In the genomic region with DNA sequence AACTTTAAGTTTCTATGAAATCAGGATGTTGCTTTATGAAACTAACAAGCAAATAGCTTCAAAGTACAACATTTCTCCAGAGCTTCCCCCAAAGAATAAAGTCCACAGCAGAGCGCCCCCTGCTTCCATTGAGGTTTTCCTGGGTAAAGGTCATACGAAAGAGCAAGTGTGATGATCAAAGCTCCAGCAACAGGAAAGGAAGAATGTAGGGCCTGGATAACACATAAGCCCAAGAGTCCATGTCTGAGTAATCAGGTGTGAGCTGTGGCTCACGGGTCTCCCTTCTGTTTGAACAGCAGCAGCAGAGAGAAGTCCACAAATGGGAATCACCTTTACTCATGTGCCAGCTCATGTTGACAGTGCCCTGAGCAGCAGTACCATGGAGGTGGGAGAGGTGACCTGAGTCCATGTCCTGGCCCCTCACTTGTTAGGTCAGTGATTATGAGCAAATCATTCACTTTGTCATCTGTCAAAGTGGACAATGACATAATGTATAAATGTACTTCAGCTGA, we compare ENCODE assay signal across 2 cellular contexts.
TF ChIP-seq lines count a peak whose summit lies in the region.

No MANE protein-coding gene starts in this region.

TF ChIP-seq in HepG2, 621 proteins besides CTCF, POLR2A, EP300 and RAD21 (continues in another document):
- TF ChIP-seq, protein P1, sequence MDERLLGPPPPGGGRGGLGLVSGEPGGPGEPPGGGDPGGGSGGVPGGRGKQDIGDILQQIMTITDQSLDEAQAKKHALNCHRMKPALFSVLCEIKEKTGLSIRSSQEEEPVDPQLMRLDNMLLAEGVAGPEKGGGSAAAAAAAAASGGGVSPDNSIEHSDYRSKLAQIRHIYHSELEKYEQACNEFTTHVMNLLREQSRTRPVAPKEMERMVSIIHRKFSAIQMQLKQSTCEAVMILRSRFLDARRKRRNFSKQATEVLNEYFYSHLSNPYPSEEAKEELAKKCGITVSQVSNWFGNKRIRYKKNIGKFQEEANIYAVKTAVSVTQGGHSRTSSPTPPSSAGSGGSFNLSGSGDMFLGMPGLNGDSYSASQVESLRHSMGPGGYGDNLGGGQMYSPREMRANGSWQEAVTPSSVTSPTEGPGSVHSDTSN (CRISPR knock-in tag; IDR thresholded peaks at IDR 0.05) = peak; percentile 50; the same call in 1 of the 2 replicates
- TF ChIP-seq ZNF292 (CRISPR knock-in tag; IDR thresholded peaks at IDR 0.05; ENCODE audit: borderline replicate concordance, low read depth) (0 out of 2 replicates have a peak, but pooled peaks have one; percentile 25), KLF11 (CRISPR knock-in tag; IDR thresholded peaks at IDR 0.05) (no peak), ZMYM2 (CRISPR knock-in tag; IDR thresholded peaks at IDR 0.05) (peak; percentile 52; the same call in 1 of the 2 replicates), ZNF451 (CRISPR knock-in tag; IDR thresholded peaks at IDR 0.05) (no peak), ZBTB20 (CRISPR knock-in tag; IDR thresholded peaks at IDR 0.05; ENCODE audit: borderline replicate concordance, low read depth) (peak; percentile 20; the same call in 1 of the 2 replicates), FOXP1 (IDR thresholded peaks at IDR 0.05) (no peak), FOXP1 (CRISPR knock-in tag; IDR thresholded peaks at IDR 0.05) (peak; percentile 73), REPIN1 (CRISPR knock-in tag; IDR thresholded peaks at IDR 0.05; ENCODE audit: borderline replicate concordance, low read depth) (no peak), FOXO1 (CRISPR knock-in tag; IDR thresholded peaks at IDR 0.05) (0 out of 2 replicates have a peak, but pooled peaks have one; percentile 16), ZNF552 (CRISPR knock-in tag; IDR thresholded peaks at IDR 0.05; ENCODE audit: borderline replicate concordance) (no peak), FOSL1 (CRISPR knock-in tag; IDR thresholded peaks at IDR 0.05; ENCODE audit: borderline replicate concordance) (peak; percentile 27; the same call in 1 of the 2 replicates), ZNF101 (CRISPR knock-in tag; IDR thresholded peaks at IDR 0.05; ENCODE audit: borderline replicate concordance, low read depth) (no peak), BCL6 (CRISPR knock-in tag; IDR thresholded peaks at IDR 0.05) (peak; percentile 76), ZNF780A (CRISPR knock-in tag; IDR thresholded peaks at IDR 0.05) (no peak)
- TF ChIP-seq, protein P2, sequence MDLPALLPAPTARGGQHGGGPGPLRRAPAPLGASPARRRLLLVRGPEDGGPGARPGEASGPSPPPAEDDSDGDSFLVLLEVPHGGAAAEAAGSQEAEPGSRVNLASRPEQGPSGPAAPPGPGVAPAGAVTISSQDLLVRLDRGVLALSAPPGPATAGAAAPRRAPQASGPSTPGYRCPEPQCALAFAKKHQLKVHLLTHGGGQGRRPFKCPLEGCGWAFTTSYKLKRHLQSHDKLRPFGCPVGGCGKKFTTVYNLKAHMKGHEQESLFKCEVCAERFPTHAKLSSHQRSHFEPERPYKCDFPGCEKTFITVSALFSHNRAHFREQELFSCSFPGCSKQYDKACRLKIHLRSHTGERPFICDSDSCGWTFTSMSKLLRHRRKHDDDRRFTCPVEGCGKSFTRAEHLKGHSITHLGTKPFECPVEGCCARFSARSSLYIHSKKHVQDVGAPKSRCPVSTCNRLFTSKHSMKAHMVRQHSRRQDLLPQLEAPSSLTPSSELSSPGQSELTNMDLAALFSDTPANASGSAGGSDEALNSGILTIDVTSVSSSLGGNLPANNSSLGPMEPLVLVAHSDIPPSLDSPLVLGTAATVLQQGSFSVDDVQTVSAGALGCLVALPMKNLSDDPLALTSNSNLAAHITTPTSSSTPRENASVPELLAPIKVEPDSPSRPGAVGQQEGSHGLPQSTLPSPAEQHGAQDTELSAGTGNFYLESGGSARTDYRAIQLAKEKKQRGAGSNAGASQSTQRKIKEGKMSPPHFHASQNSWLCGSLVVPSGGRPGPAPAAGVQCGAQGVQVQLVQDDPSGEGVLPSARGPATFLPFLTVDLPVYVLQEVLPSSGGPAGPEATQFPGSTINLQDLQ (CRISPR knock-in tag; IDR thresholded peaks at IDR 0.05) = no peak
- TF ChIP-seq, protein P3, sequence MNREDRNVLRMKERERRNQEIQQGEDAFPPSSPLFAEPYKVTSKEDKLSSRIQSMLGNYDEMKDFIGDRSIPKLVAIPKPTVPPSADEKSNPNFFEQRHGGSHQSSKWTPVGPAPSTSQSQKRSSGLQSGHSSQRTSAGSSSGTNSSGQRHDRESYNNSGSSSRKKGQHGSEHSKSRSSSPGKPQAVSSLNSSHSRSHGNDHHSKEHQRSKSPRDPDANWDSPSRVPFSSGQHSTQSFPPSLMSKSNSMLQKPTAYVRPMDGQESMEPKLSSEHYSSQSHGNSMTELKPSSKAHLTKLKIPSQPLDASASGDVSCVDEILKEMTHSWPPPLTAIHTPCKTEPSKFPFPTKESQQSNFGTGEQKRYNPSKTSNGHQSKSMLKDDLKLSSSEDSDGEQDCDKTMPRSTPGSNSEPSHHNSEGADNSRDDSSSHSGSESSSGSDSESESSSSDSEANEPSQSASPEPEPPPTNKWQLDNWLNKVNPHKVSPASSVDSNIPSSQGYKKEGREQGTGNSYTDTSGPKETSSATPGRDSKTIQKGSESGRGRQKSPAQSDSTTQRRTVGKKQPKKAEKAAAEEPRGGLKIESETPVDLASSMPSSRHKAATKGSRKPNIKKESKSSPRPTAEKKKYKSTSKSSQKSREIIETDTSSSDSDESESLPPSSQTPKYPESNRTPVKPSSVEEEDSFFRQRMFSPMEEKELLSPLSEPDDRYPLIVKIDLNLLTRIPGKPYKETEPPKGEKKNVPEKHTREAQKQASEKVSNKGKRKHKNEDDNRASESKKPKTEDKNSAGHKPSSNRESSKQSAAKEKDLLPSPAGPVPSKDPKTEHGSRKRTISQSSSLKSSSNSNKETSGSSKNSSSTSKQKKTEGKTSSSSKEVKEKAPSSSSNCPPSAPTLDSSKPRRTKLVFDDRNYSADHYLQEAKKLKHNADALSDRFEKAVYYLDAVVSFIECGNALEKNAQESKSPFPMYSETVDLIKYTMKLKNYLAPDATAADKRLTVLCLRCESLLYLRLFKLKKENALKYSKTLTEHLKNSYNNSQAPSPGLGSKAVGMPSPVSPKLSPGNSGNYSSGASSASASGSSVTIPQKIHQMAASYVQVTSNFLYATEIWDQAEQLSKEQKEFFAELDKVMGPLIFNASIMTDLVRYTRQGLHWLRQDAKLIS (CRISPR knock-in tag; IDR thresholded peaks at IDR 0.05) = no peak
- TF ChIP-seq, protein P4, sequence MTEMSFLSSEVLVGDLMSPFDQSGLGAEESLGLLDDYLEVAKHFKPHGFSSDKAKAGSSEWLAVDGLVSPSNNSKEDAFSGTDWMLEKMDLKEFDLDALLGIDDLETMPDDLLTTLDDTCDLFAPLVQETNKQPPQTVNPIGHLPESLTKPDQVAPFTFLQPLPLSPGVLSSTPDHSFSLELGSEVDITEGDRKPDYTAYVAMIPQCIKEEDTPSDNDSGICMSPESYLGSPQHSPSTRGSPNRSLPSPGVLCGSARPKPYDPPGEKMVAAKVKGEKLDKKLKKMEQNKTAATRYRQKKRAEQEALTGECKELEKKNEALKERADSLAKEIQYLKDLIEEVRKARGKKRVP (CRISPR knock-in tag; IDR thresholded peaks at IDR 0.05) = 0 out of 4 replicates have a peak, but pooled peaks of 1 of the 2 experiments have one; percentile 17
- TF ChIP-seq, protein P5, sequence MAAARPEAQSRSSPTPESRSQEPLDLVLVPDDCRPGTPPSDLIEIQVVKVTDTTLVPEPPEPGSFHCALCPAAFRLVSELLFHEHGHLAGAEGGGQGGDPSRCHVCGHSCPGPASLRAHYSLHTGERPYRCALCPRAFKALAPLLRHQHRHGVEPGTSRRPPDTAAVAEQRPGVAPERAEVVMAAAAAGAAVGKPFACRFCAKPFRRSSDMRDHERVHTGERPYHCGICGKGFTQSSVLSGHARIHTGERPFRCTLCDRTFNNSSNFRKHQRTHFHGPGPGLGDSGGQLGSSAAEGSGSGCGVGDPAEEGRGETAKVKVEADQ (CRISPR knock-in tag; IDR thresholded peaks at IDR 0.05; ENCODE audit: borderline replicate concordance) = no peak

TF ChIP-seq in WTC11, 78 proteins besides CTCF, POLR2A, EP300 and RAD21 (continues in another document):
- TF ChIP-seq ZNF317 (CRISPR knock-in tag; IDR thresholded peaks at IDR 0.05; ENCODE audit: borderline replicate concordance, low read depth) (no peak), KAT7 (CRISPR knock-in tag; IDR thresholded peaks at IDR 0.05; ENCODE audit: borderline replicate concordance) (no peak), ETV6 (CRISPR knock-in tag; IDR thresholded peaks at IDR 0.05) (no peak), FOXJ3 (CRISPR knock-in tag; IDR thresholded peaks at IDR 0.05; ENCODE audit: borderline replicate concordance) (no peak), ZNF121 (CRISPR knock-in tag; IDR thresholded peaks at IDR 0.05) (no peak), SP1 (CRISPR knock-in tag; conservative IDR thresholded peaks at IDR 0.05) (no peak), SMAD4 (CRISPR knock-in tag; IDR thresholded peaks at IDR 0.05) (no peak), IRF2 (CRISPR knock-in tag; IDR thresholded peaks at IDR 0.05; ENCODE audit: borderline replicate concordance, low read depth) (no peak)
- TF ChIP-seq, protein P6, sequence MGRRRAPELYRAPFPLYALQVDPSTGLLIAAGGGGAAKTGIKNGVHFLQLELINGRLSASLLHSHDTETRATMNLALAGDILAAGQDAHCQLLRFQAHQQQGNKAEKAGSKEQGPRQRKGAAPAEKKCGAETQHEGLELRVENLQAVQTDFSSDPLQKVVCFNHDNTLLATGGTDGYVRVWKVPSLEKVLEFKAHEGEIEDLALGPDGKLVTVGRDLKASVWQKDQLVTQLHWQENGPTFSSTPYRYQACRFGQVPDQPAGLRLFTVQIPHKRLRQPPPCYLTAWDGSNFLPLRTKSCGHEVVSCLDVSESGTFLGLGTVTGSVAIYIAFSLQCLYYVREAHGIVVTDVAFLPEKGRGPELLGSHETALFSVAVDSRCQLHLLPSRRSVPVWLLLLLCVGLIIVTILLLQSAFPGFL (CRISPR knock-in tag; IDR thresholded peaks at IDR 0.05; ENCODE audit: borderline replicate concordance) = no peak
- TF ChIP-seq, protein P7, sequence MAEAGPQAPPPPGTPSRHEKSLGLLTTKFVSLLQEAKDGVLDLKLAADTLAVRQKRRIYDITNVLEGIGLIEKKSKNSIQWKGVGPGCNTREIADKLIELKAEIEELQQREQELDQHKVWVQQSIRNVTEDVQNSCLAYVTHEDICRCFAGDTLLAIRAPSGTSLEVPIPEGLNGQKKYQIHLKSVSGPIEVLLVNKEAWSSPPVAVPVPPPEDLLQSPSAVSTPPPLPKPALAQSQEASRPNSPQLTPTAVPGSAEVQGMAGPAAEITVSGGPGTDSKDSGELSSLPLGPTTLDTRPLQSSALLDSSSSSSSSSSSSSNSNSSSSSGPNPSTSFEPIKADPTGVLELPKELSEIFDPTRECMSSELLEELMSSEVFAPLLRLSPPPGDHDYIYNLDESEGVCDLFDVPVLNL (CRISPR knock-in tag; IDR thresholded peaks at IDR 0.05; ENCODE audit: borderline replicate concordance, low read depth) = no peak
- TF ChIP-seq, protein P8, sequence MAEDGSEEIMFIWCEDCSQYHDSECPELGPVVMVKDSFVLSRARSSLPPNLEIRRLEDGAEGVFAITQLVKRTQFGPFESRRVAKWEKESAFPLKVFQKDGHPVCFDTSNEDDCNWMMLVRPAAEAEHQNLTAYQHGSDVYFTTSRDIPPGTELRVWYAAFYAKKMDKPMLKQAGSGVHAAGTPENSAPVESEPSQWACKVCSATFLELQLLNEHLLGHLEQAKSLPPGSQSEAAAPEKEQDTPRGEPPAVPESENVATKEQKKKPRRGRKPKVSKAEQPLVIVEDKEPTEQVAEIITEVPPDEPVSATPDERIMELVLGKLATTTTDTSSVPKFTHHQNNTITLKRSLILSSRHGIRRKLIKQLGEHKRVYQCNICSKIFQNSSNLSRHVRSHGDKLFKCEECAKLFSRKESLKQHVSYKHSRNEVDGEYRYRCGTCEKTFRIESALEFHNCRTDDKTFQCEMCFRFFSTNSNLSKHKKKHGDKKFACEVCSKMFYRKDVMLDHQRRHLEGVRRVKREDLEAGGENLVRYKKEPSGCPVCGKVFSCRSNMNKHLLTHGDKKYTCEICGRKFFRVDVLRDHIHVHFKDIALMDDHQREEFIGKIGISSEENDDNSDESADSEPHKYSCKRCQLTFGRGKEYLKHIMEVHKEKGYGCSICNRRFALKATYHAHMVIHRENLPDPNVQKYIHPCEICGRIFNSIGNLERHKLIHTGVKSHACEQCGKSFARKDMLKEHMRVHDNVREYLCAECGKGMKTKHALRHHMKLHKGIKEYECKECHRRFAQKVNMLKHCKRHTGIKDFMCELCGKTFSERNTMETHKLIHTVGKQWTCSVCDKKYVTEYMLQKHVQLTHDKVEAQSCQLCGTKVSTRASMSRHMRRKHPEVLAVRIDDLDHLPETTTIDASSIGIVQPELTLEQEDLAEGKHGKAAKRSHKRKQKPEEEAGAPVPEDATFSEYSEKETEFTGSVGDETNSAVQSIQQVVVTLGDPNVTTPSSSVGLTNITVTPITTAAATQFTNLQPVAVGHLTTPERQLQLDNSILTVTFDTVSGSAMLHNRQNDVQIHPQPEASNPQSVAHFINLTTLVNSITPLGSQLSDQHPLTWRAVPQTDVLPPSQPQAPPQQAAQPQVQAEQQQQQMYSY (CRISPR knock-in tag; IDR thresholded peaks at IDR 0.05) = no peak
- TF ChIP-seq, protein P9, sequence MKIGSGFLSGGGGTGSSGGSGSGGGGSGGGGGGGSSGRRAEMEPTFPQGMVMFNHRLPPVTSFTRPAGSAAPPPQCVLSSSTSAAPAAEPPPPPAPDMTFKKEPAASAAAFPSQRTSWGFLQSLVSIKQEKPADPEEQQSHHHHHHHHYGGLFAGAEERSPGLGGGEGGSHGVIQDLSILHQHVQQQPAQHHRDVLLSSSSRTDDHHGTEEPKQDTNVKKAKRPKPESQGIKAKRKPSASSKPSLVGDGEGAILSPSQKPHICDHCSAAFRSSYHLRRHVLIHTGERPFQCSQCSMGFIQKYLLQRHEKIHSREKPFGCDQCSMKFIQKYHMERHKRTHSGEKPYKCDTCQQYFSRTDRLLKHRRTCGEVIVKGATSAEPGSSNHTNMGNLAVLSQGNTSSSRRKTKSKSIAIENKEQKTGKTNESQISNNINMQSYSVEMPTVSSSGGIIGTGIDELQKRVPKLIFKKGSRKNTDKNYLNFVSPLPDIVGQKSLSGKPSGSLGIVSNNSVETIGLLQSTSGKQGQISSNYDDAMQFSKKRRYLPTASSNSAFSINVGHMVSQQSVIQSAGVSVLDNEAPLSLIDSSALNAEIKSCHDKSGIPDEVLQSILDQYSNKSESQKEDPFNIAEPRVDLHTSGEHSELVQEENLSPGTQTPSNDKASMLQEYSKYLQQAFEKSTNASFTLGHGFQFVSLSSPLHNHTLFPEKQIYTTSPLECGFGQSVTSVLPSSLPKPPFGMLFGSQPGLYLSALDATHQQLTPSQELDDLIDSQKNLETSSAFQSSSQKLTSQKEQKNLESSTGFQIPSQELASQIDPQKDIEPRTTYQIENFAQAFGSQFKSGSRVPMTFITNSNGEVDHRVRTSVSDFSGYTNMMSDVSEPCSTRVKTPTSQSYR (CRISPR knock-in tag; IDR thresholded peaks at IDR 0.05) = no peak
- TF ChIP-seq, protein P10, sequence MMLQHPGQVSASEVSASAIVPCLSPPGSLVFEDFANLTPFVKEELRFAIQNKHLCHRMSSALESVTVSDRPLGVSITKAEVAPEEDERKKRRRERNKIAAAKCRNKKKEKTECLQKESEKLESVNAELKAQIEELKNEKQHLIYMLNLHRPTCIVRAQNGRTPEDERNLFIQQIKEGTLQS (CRISPR knock-in tag; conservative IDR thresholded peaks at IDR 0.05) = no peak
